In genomic region chr6:7143161-7143974, GRCh38 we compare ENCODE assay signal across 1 cellular context.
TF ChIP-seq lines count a peak whose summit lies in the region.

No MANE protein-coding gene starts in this region.

TF ChIP-seq in HepG2, 621 proteins besides CTCF, POLR2A, EP300 and RAD21 (continued from another document):
- TF ChIP-seq ZNF646 (CRISPR knock-in tag; IDR thresholded peaks at IDR 0.05) (0 out of 2 replicates have a peak, but pooled peaks have one; percentile 56), ZBTB38 (CRISPR knock-in tag; IDR thresholded peaks at IDR 0.05) (peak; percentile 81), FOXO4 (CRISPR knock-in tag; conservative IDR thresholded peaks at IDR 0.05) (peak; percentile 86; the same call in 1 of the 2 replicates), SOX6 (IDR thresholded peaks at IDR 0.05) (no peak), SOX6 (CRISPR knock-in tag; IDR thresholded peaks at IDR 0.05) (peak; percentile 35; the same call in 1 of the 2 replicates), LCORL (IDR thresholded peaks at IDR 0.05) (no peak), LCORL (CRISPR knock-in tag; IDR thresholded peaks at IDR 0.05) (peak; percentile 57; the same call in 1 of the 2 replicates), HMGXB4 (CRISPR knock-in tag; IDR thresholded peaks at IDR 0.05; ENCODE audit: borderline replicate concordance in 1 of 2, low read depth in 1 of 2) (0 out of 4 replicates have a peak, but pooled peaks of 1 of the 2 experiments have one; percentile 18), ZNF362 (CRISPR knock-in tag; IDR thresholded peaks at IDR 0.05; ENCODE audit: borderline replicate concordance) (peak; percentile 87), ZNF609 (CRISPR knock-in tag; IDR thresholded peaks at IDR 0.05; ENCODE audit: borderline replicate concordance) (no peak), ZMYM4 (CRISPR knock-in tag; IDR thresholded peaks at IDR 0.05) (0 out of 2 replicates have a peak, but pooled peaks have one; percentile 40), MATR3 (CRISPR knock-in tag; IDR thresholded peaks at IDR 0.05) (no peak), SP4 (CRISPR knock-in tag; IDR thresholded peaks at IDR 0.05) (no peak), ZNF317 (CRISPR knock-in tag; IDR thresholded peaks at IDR 0.05) (peak; percentile 97), AKAP8 (CRISPR knock-in tag; IDR thresholded peaks at IDR 0.05) (no peak), KMT2A (CRISPR knock-in tag; IDR thresholded peaks at IDR 0.05) (0 out of 2 replicates have a peak, but pooled peaks have one; percentile 32), ZBTB33 (CRISPR knock-in tag; IDR thresholded peaks at IDR 0.05) (peak; percentile 42; the same call in 1 of the 2 replicates), ZNF12 (CRISPR knock-in tag; IDR thresholded peaks at IDR 0.05) (0 out of 2 replicates have a peak, but pooled peaks have one; percentile 35), ASH2L (IDR thresholded peaks at IDR 0.05; ENCODE audit: insufficient read length, low read depth, low read length) (peak; percentile 34), STAG1 (CRISPR knock-in tag; IDR thresholded peaks at IDR 0.05) (peak; percentile 49), FOXP4 (CRISPR knock-in tag; IDR thresholded peaks at IDR 0.05) (peak; percentile 15; the same call in 1 of the 2 replicates)
